9 cellular contexts compared by ENCODE assay signal in genomic region chr17:4738136-4739121, GRCh38. TPM values are rescaled to one million over a fixed set of nuclear protein-coding genes. Genes with fewer than 3 reads are reported as not detected.
A peak's percentile ranks its signal among the peaks of the same experiment; 100 is the strongest.
DNase-seq lines count a peak whose midpoint lies in the region; ATAC-seq and TF ChIP-seq lines count a peak whose summit lies in the region.
"Had no signal": no experiment of that assay in that cellular context is flagged by ENCODE, and none has a peak within 500 bp of the region (broad histone marks: within the 10 kb centered on the region; RNA-seq: fewer than 3 reads in every experiment).

No MANE protein-coding gene starts in this region.

- H3K4me3 Mint-ChIP-seq in CD8-positive, alpha-beta T cell: peak overlapping the region; percentile 92

- H3K27ac ChIP-seq in CD8-positive, alpha-beta T cell (ENCODE audit: low read depth, low read length): peak overlapping the region; percentile 26
- no peak overlapping the region for H3K27ac ChIP-seq in SJSA1

- POLR2A ChIA-PET in CD8-positive, alpha-beta T cell (lab: Charles Lee): interaction anchor here (0.7 to 1.7 kb wide), 6 partner anchors 23 to 190 kb away, joined by 3 to 5 read pairs (median 4); partner anchors contain the start of genes ARRB2 and PELP1

- peak overlapping the region; percentile 92 for H3K27ac Mint-ChIP-seq in CD8-positive, alpha-beta T cell

- intact Hi-C loops in CD8-positive, alpha-beta T cell (cut with DNase I, micrococcal nuclease): loop anchor here (1.0 to 5.0 kb wide), 3 partner anchors 7 to 36 kb away; partner anchors contain the start of genes ARRB2 (in 1 of the 2), MED11 (in 1 of the 2) and PELP1 (in 1 of the 2)

- no peaks in the 10 kb centered on the region for H3K9me3 Mint-ChIP-seq in CD8-positive, alpha-beta T cell

- ATAC-seq in CD8-positive, alpha-beta T cell: peak; percentile 62
- ATAC-seq in esophagus mucosa: peak; percentile 65
- ATAC-seq in GM19035 (IDR thresholded peaks at IDR 0.05; ENCODE audit: unreplicated experiment): no peak
- no peak for ATAC-seq in GM21528 (IDR thresholded peaks at IDR 0.05; ENCODE audit: low FRiP score, unreplicated experiment)

- H3K36me3 ChIP-seq in CD8-positive, alpha-beta T cell (ENCODE audit: insufficient read depth, low read length): no peaks in the 10 kb centered on the region
- H3K36me3 ChIP-seq in SJSA1 (0 out of 2 replicates have a peak, but pooled peaks cover 3% of the 10 kb centered on the region), neuron (ENCODE audit: insufficient read depth, low read length) (no peaks in the 10 kb centered on the region)

- peaks cover 20% of the 10 kb centered on the region for H3K4me1 Mint-ChIP-seq in CD8-positive, alpha-beta T cell (ENCODE audit: low read depth)

- H3K4me3 ChIP-seq in CD8-positive, alpha-beta T cell (ENCODE audit: low read depth, low read length): peak overlapping the region; percentile 77
- H3K4me3 ChIP-seq in SJSA1: peak overlapping the region; percentile 69
- H3K4me3 ChIP-seq in neuron (ENCODE audit: low read length): no peak overlapping the region

- no peaks in the 10 kb centered on the region for H3K9me3 ChIP-seq in CD8-positive, alpha-beta T cell (ENCODE audit: low read length)
- H3K9me3 ChIP-seq in SJSA1 (replicated peaks) (peaks cover 3% of the 10 kb centered on the region; the same call in 1 of the 2 replicates), neuron (ENCODE audit: low read length) (peaks cover 3% of the 10 kb centered on the region)

- H3K27me3 ChIP-seq in CD8-positive, alpha-beta T cell (ENCODE audit: insufficient read depth, low read length): no peaks in the 10 kb centered on the region
- peaks cover 29% of the 10 kb centered on the region for H3K27me3 ChIP-seq in SJSA1 (replicated peaks)
- H3K27me3 ChIP-seq in neuron (ENCODE audit: insufficient read depth, low read length): peaks cover 59% of the 10 kb centered on the region

- H3K27me3 Mint-ChIP-seq in CD8-positive, alpha-beta T cell (ENCODE audit: low read depth): peaks cover 7% of the 10 kb centered on the region

- no peak for TF ChIP-seq CTCF in CD8-positive, alpha-beta T cell (IDR thresholded peaks at IDR 0.05)

- H3K4me1 ChIP-seq in CD8-positive, alpha-beta T cell (ENCODE audit: insufficient read depth, low read length): peaks cover 10% of the 10 kb centered on the region
- H3K4me1 ChIP-seq in SJSA1 (replicated peaks): peaks cover 14% of the 10 kb centered on the region
- peaks cover 6% of the 10 kb centered on the region for H3K4me1 ChIP-seq in neuron (ENCODE audit: insufficient read depth, low read length)

- peaks cover 10% of the 10 kb centered on the region for H3K36me3 Mint-ChIP-seq in CD8-positive, alpha-beta T cell

- peak overlapping the region; percentile 91 for H2AFZ ChIP-seq in neuron (ENCODE audit: low read depth, low read length)

- CTCF ChIA-PET in CD8-positive, alpha-beta T cell (lab: Charles Lee): interaction anchor here (0.5 to 1.4 kb wide), 4 partner anchors 25 to 52 kb away, joined by 3 to 4 read pairs (median 3); partner anchors contain the start of gene VMO1

- peak in 3 of 7 experiments; percentile 30 to 51 (median 47) for DNase-seq in CD8-positive, alpha-beta T cell
- DNase-seq in SJSA1 (ENCODE audit: low read depth in 1 of 2, low spot score in 2 of 2): no peak
- no peak for DNase-seq in anterior cingulate cortex (lab: John Stamatoyannopoulos, UW)
- no peak for DNase-seq in NCI-H510A (lab: John Stamatoyannopoulos, UW)

RNA-seq across cellular contexts. Expression of gene ZMYND15, which starts 1.2 kb away (rescaled TPM):
- 1 to 10 TPM; 3.1 to 3.8 TPM for total RNA-seq in CD8-positive, alpha-beta T cell
- total RNA-seq in SJSA1 (2014; rRNA removed; shearing (Covaris generic)): not detected in 2 replicates
- 0.36 TPM for total RNA-seq in esophagus mucosa
- total RNA-seq: frontal cortex had no signal

RNA-seq across cellular contexts. Expression of gene CXCL16, which starts 1.3 kb away (rescaled TPM):
- total RNA-seq in CD8-positive, alpha-beta T cell: 10 to 100 TPM; 41.5 to 42.3 TPM
- total RNA-seq in SJSA1 (2014; rRNA removed; shearing (Covaris generic)): not detected in 2 replicates
- 15.7 TPM for total RNA-seq in esophagus mucosa

RNA-seq across cellular contexts. Expression of gene MED11, which starts 7.2 kb away (rescaled TPM):
- 1 to 10 TPM; 2.3 to 2.4 TPM for total RNA-seq in CD8-positive, alpha-beta T cell
- total RNA-seq in SJSA1 (2014; rRNA removed; shearing (Covaris generic)): 16.7 and 26.9 TPM in 2 replicates
- total RNA-seq in esophagus mucosa: 15.6 TPM

RNA-seq across cellular contexts. Expression of gene ARRB2, which starts 28.0 kb away (rescaled TPM):
- 100 to 1,000 TPM; 222 to 226 TPM for total RNA-seq in CD8-positive, alpha-beta T cell
- total RNA-seq in SJSA1 (2014; rRNA removed; shearing (Covaris generic)): 2.6 and 8.2 TPM in 2 replicates
- total RNA-seq in esophagus mucosa: 13.7 TPM

RNA-seq across cellular contexts. Expression of gene TM4SF5, which starts 33.3 kb away (rescaled TPM):
- total RNA-seq in CD8-positive, alpha-beta T cell: not detected
- total RNA-seq in SJSA1 (2014; rRNA removed; shearing (Covaris generic)): not detected in 2 replicates
- total RNA-seq in esophagus mucosa: not detected
- total RNA-seq: frontal cortex had no signal

Comparison
In these comparisons a context has a peak if more than half of its experiments do, and no peak if none do; other contexts are left out.
1. ATAC-seq: peak in CD8-positive, alpha-beta T cell (single experiment) and esophagus mucosa (single experiment); none in GM19035 (single experiment) and GM21528 (single experiment).
2. RNA of gene CXCL16, which starts 1.3 kb away (total RNA-seq): 41.5 to 42.3 TPM in CD8-positive, alpha-beta T cell and 15.7 TPM in esophagus mucosa (single experiment); not detected in SJSA1; every median in the first group is over 10 times any median in the second.